In genomic region chr18:46624127-46624526, GRCh38 we compare ENCODE assay signal across 16 cellular contexts. TPM values are rescaled to one million over a fixed set of nuclear protein-coding genes. Genes with fewer than 3 reads are reported as not detected.
DNase-seq lines count a peak whose midpoint lies in the region; ATAC-seq and TF ChIP-seq lines count a peak whose summit lies in the region.
"Had no signal": no experiment of that assay in that cellular context is flagged by ENCODE, and none has a peak within 500 bp of the region (broad histone marks: within the 10 kb centered on the region; RNA-seq: fewer than 3 reads in every experiment).

No MANE protein-coding gene starts in this region.

- no peak for TF ChIP-seq CTCF in vagina (IDR thresholded peaks at IDR 0.05)

- no peak for TF ChIP-seq POLR2A in vagina (IDR thresholded peaks at IDR 0.05)
- TF ChIP-seq POLR2A in GM18505 (IDR thresholded peaks at IDR 0.05; ENCODE audit: borderline replicate concordance, extremely low read depth, insufficient read depth, insufficient read length), result no peak

- peak overlapping the region; percentile 11 for H3K27ac ChIP-seq in naive thymus-derived CD4-positive, alpha-beta T cell (ENCODE audit: low read depth, low read length)
- H3K27ac ChIP-seq in vagina, result no peak overlapping the region
- H3K27ac ChIP-seq: esophagus squamous epithelium, hepatocyte, PC-9 had no signal

- POLR2A ChIA-PET in naive thymus-derived CD4-positive, alpha-beta T cell (lab: Charles Lee), result no interaction called here

- H3K4me1 Mint-ChIP-seq in naive thymus-derived CD4-positive, alpha-beta T cell, result peaks cover 21 to 51% (median 47%) of the 10 kb centered on the region in 7 donors

- intact Hi-C loops in naive thymus-derived CD4-positive, alpha-beta T cell (cut with micrococcal nuclease), result loop anchor here in 1 of 2 donors (5.0 kb wide), 1 partner anchor 937 kb away; no protein-coding TSS in a partner anchor
- intact Hi-C loops in vagina (cut with DNase I), result no loop called here

- H3K36me3 Mint-ChIP-seq in naive thymus-derived CD4-positive, alpha-beta T cell, result peaks cover 0 to 3% (median 0%) of the 10 kb centered on the region in 5 donors

- CTCF ChIA-PET in naive thymus-derived CD4-positive, alpha-beta T cell (lab: Charles Lee), result interaction anchor here (1.2 to 1.6 kb wide), 2 partner anchors 68 to 472 kb away, joined by 3 read pairs; no protein-coding TSS in a partner anchor

- H3K4me3 ChIP-seq in naive thymus-derived CD4-positive, alpha-beta T cell (ENCODE audit: low read length), result peak overlapping the region; percentile 31
- H3K4me3 ChIP-seq in vagina, result no peak overlapping the region
- H3K4me3 ChIP-seq: esophagus squamous epithelium, hepatocyte, PC-9 had no signal

- no peaks in the 10 kb centered on the region for H3K9me3 Mint-ChIP-seq in naive thymus-derived CD4-positive, alpha-beta T cell
- H3K9me3 Mint-ChIP-seq: dendritic cell treated with granulocyte-macrophage colony-stimulating factor and Interleukin-4, amounts not matched to agents 40 ng/mL and 50 ng/mL, for 4 days had no signal

- peaks cover 26 to 29% of the 10 kb centered on the region in 2 donors for H3K4me1 ChIP-seq in naive thymus-derived CD4-positive, alpha-beta T cell (ENCODE audit: control insufficient read depth in 2 of 2, insufficient read depth in 2 of 2, low read length in 2 of 2)
- H3K4me1 ChIP-seq in vagina, result peaks cover 7% of the 10 kb centered on the region

- DNase-seq in stimulated activated CD8-positive, alpha-beta memory T cell treated with anti-CD3 and anti-CD28 coated beads, Interleukin-4, amount 100 ng/mL, for 24 hours (ENCODE audit: low read depth), result peak; percentile 2
- no peak for DNase-seq in stimulated activated CD8-positive, alpha-beta memory T cell treated with anti-CD3 and anti-CD28 coated beads, Interleukin-4, amount 100 ng/mL, for 48 hours
- DNase-seq in activated naive CD4-positive, alpha-beta T cell treated with anti-CD3 and anti-CD28 coated beads, Interleukin-2, amount 50 U/mL, for 16 hours, result peak; percentile 14
- DNase-seq in naive thymus-derived CD4-positive, alpha-beta T cell, result peak in 4 of 9 donors; percentile 5 to 16 (median 10)
- DNase-seq in vagina (ENCODE audit: extremely low spot score in 2 of 2), result peak; percentile 69 to 82
- no peak for DNase-seq in germinal center (ENCODE audit: low spot score)
- DNase-seq: esophagus squamous epithelium, NCI-H2081, NCI-H69, PC-9, trophoblast cell had no signal

- H3K27ac Mint-ChIP-seq in naive thymus-derived CD4-positive, alpha-beta T cell, result peak overlapping the region in 8 of 9 donors; percentile 14 to 90 (median 83)
- H3K27ac Mint-ChIP-seq: dendritic cell treated with granulocyte-macrophage colony-stimulating factor and Interleukin-4, amounts not matched to agents 40 ng/mL and 50 ng/mL, for 4 days; progenitor cell of endocrine pancreas had no signal

- H3K36me3 ChIP-seq in naive thymus-derived CD4-positive, alpha-beta T cell (ENCODE audit: control insufficient read depth in 2 of 3, insufficient read depth in 3 of 3, low read length in 3 of 3), result no peaks in the 10 kb centered on the region
- H3K36me3 ChIP-seq in vagina, result no peaks in the 10 kb centered on the region
- H3K36me3 ChIP-seq: esophagus squamous epithelium had no signal

- peaks cover 0 to 3% (median 0%) of the 10 kb centered on the region in 5 donors for H3K27me3 Mint-ChIP-seq in naive thymus-derived CD4-positive, alpha-beta T cell
- H3K27me3 Mint-ChIP-seq: dendritic cell treated with granulocyte-macrophage colony-stimulating factor and Interleukin-4, amounts not matched to agents 40 ng/mL and 50 ng/mL, for 4 days had no signal

- no peaks in the 10 kb centered on the region for H3K27me3 ChIP-seq in naive thymus-derived CD4-positive, alpha-beta T cell (ENCODE audit: control insufficient read depth in 2 of 2, insufficient read depth in 2 of 2, low read length in 2 of 2)
- H3K27me3 ChIP-seq in vagina, result no peaks in the 10 kb centered on the region

- no peak for ATAC-seq in naive thymus-derived CD4-positive, alpha-beta T cell
- ATAC-seq in GM18505 (IDR thresholded peaks at IDR 0.05; ENCODE audit: unreplicated experiment) (no peak), GM19324 (IDR thresholded peaks at IDR 0.05; ENCODE audit: low FRiP score, unreplicated experiment) (no peak)

- H3K4me3 Mint-ChIP-seq in naive thymus-derived CD4-positive, alpha-beta T cell, result peak overlapping the region in 9 of 10 donors; percentile 37 to 72 (median 66)
- H3K4me3 Mint-ChIP-seq: dendritic cell treated with granulocyte-macrophage colony-stimulating factor and Interleukin-4, amounts not matched to agents 40 ng/mL and 50 ng/mL, for 4 days had no signal

- H3K9me3 ChIP-seq in naive thymus-derived CD4-positive, alpha-beta T cell (ENCODE audit: control insufficient read depth in 2 of 3, low read length in 3 of 3), result no peaks in the 10 kb centered on the region
- no peaks in the 10 kb centered on the region for H3K9me3 ChIP-seq in vagina
- H3K9me3 ChIP-seq: esophagus squamous epithelium had no signal

RNA-seq across cellular contexts. Expression of gene LOXHD1, which starts 32.9 kb away (rescaled TPM):
- 1 to 10 TPM in 1 of 5 experiments, under 1 TPM in 3, not detected in 1; 0.08 to 1.2 (median 0.23) TPM for total RNA-seq in naive thymus-derived CD4-positive, alpha-beta T cell
- polyA plus RNA-seq in naive thymus-derived CD4-positive, alpha-beta T cell, result not detected
- not detected for total RNA-seq in vagina
- total RNA-seq: hepatocyte, PC-9 had no signal
- polyA plus RNA-seq: hepatocyte had no signal

Comparison
In these comparisons a context has a peak if more than half of its experiments do, and no peak if none do; other contexts are left out.
1. DNase-seq: peak in stimulated activated CD8-positive, alpha-beta memory T cell treated with anti-CD3 and anti-CD28 coated beads, Interleukin-4, amount 100 ng/mL, for 24 hours (single experiment), activated naive CD4-positive, alpha-beta T cell treated with anti-CD3 and anti-CD28 coated beads, Interleukin-2, amount 50 U/mL, for 16 hours (single experiment) and vagina (2 of 2); none in stimulated activated CD8-positive, alpha-beta memory T cell treated with anti-CD3 and anti-CD28 coated beads, Interleukin-4, amount 100 ng/mL, for 48 hours (single experiment) and germinal center (single experiment).